ENCODE assay signal across 23 cellular contexts in the genomic region with DNA sequence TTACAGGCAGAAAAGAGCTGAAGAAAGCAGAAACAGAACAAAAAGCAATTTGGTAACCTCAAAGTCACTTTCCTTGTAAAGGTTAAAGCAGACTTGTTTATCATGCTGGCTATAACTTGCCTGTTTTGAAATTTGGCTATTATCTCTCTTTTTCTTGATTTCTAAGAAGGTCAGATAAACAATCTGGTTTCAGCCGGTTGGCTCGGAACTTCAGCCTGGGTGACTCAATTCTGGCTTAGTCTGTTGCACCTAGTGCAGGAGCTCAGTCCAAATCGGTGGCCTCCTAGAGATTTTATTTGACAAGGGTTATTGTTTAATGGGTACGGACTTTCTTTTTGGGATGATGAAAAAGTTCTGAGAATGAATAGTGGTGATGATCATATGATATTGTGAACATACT.
DNase-seq lines count a peak whose midpoint lies in the region; ATAC-seq and TF ChIP-seq lines count a peak whose summit lies in the region.
"Had no signal": no experiment of that assay in that cellular context is flagged by ENCODE, and none has a peak within 500 bp of the region (broad histone marks: within the 10 kb centered on the region; RNA-seq: fewer than 3 reads in every experiment).

No MANE protein-coding gene starts in this region.

- H3K4me1 ChIP-seq in adrenal gland (replicated peaks in 1 of 2) (peaks cover 8 to 15% of the 10 kb centered on the region in 2 donors), ovary (ENCODE audit: insufficient read depth) (no peaks in the 10 kb centered on the region)
- H3K4me1 ChIP-seq: BE2C, BLaER1 had no signal

- WGBS in adrenal gland, 4 donors: 33 to 46% (median 36%) methylated on average over 4 of the region's 4 CpGs
- WGBS in ovary, 3 donors: 42 to 70% (median 58%) methylated on average over 4 of the region's 4 CpGs

- ATAC-seq in left lobe of liver: peak; percentile 89
- ATAC-seq in GM18867 (IDR thresholded peaks at IDR 0.05; ENCODE audit: unreplicated experiment): no peak
- no peak for ATAC-seq in HG03457 (IDR thresholded peaks at IDR 0.05; ENCODE audit: unreplicated experiment)
- ATAC-seq: GM12878 had no signal

- H3K4me3 ChIP-seq in adrenal gland: no peak overlapping the region
- H3K4me3 ChIP-seq in ovary: no peak overlapping the region
- H3K4me3 ChIP-seq: BLaER1, GM12878 had no signal

- no peaks in the 10 kb centered on the region for H3K9me3 ChIP-seq in adrenal gland (replicated peaks in 1 of 3)
- no peaks in the 10 kb centered on the region for H3K9me3 ChIP-seq in ovary
- H3K9me3 ChIP-seq: BE2C, BLaER1 had no signal

- TF ChIP-seq CTCF in adrenal gland (IDR thresholded peaks at IDR 0.05): no peak
- TF ChIP-seq CTCF in ovary (IDR thresholded peaks at IDR 0.05): no peak

- no peak for TF ChIP-seq EP300 in ovary (IDR thresholded peaks at IDR 0.05)

- TF ChIP-seq POLR2A in adrenal gland (IDR thresholded peaks at IDR 0.05): no peak
- no peak for TF ChIP-seq POLR2A in ovary (IDR thresholded peaks at IDR 0.05)

- H3K27ac ChIP-seq in adrenal gland: no peak overlapping the region
- no peak overlapping the region for H3K27ac ChIP-seq in ovary
- H3K27ac ChIP-seq: BLaER1 had no signal

- intact Hi-C loops in adrenal gland (cut with DNase I) (no loop called here), ovary (cut with DNase I) (no loop called here)

- DNase-seq in OCI-M1 (lab: John Stamatoyannopoulos, UW) (peak; percentile 23), adrenal gland (peak in 6 of 7 donors; percentile 49 to 67 (median 64)), left lobe of liver (ENCODE audit: low spot score) (peak; percentile 63), ovary (no peak)
- DNase-seq: 8988T; ACHN; BE2C; C1 segment of cervical spinal cord; CD4-positive, alpha-beta memory T cell; CD4-positive, CD25-positive, alpha-beta regulatory T cell; CD8-positive, alpha-beta memory T cell; COR-L47; DMS 273 treated with DMSO at 0.1 percent for 48 hours; DMS153; DMS53; DMS79; DND-41; EL; GDM1 had no signal

- H3K27me3 ChIP-seq in adrenal gland: no peaks in the 10 kb centered on the region
- H3K27me3 ChIP-seq in ovary: no peaks in the 10 kb centered on the region
- H3K27me3 ChIP-seq: BLaER1 had no signal

- H3K36me3 ChIP-seq in adrenal gland (replicated peaks in 1 of 2) (no peaks in the 10 kb centered on the region), ovary (no peaks in the 10 kb centered on the region)
- H3K36me3 ChIP-seq: BE2C, BLaER1 had no signal

Comparison
In these comparisons a context has a peak if more than half of its experiments do, and no peak if none do; other contexts are left out.
1. DNase-seq: peak in OCI-M1 (single experiment), adrenal gland (6 of 7) and left lobe of liver (single experiment); none in ovary (0 of 5).